In genomic region chr13:24192036-24192810, GRCh38 we compare ENCODE assay signal across 19 cellular contexts. TPM values are rescaled to one million over a fixed set of nuclear protein-coding genes. Genes with fewer than 3 reads are reported as not detected.
A peak's percentile ranks its signal among the peaks of the same experiment; 100 is the strongest.
DNase-seq lines count a peak whose midpoint lies in the region; ATAC-seq and TF ChIP-seq lines count a peak whose summit lies in the region.
"Had no signal": no experiment of that assay in that cellular context is flagged by ENCODE, and none has a peak within 500 bp of the region (broad histone marks: within the 10 kb centered on the region; RNA-seq: fewer than 3 reads in every experiment).

No MANE protein-coding gene starts in this region.

- H3K4me1 ChIP-seq in Caco-2 = peaks cover 5% of the 10 kb centered on the region
- peaks cover 0 to 6% of the 10 kb centered on the region in 2 donors for H3K4me1 ChIP-seq in lung (ENCODE audit: control insufficient read depth in 2 of 2, insufficient read depth in 2 of 2, low read length in 2 of 2)
- H3K4me1 ChIP-seq: SJCRH30 had no signal

- DNase-seq in Caco-2 (peak in 1 of 2 experiments; percentile 15), KBM-7 (peak; percentile 42), WTC11 (ENCODE audit: low spot score) (no peak), lung (ENCODE audit: low spot score) (no peak), OCI-M2 (lab: John Stamatoyannopoulos, UW; ENCODE audit: unreplicated experiment) (no peak), NCI-H1930 (lab: John Stamatoyannopoulos, UW) (no peak), retina (no peak), glutamatergic neuron (no peak)
- DNase-seq: activated CD4-positive, alpha-beta T cell treated with anti-CD3 and anti-CD28 coated beads for 48 hours; activated naive CD4-positive, alpha-beta T cell treated with anti-CD3 and anti-CD28 coated beads, Interleukin-2, amount 10 ng/mL, durations not matched to agents 7 days and 5 days; activated T-cell treated with anti-CD3 and anti-CD28 coated beads for 4 hours; CD8-positive, alpha-beta memory T cell; KG1; NCI-H446; ovary; PC-3; SJCRH30; stimulated activated CD4-positive, alpha-beta T cell treated with anti-CD3 and anti-CD28 coated beads, Interleukin-4, amount 100 ng/mL, for 1 hour had no signal

- no peaks in the 10 kb centered on the region for H3K9me3 Mint-ChIP-seq in Caco-2 (ENCODE audit: unreplicated experiment)
- H3K9me3 Mint-ChIP-seq in WTC11 = peaks cover 16% of the 10 kb centered on the region
- no peaks in the 10 kb centered on the region for H3K9me3 Mint-ChIP-seq in glutamatergic neuron (ENCODE audit: unreplicated experiment)
- H3K9me3 Mint-ChIP-seq: activated naive CD4-positive, alpha-beta T cell treated with anti-CD3 and anti-CD28 coated beads, Interleukin-2, amount 10 ng/mL, durations not matched to agents 7 days and 5 days; CD8-positive, alpha-beta memory T cell had no signal

- peak overlapping the region; percentile 0 for H3K27ac Mint-ChIP-seq in Caco-2 (ENCODE audit: unreplicated experiment)
- peak overlapping the region; percentile 65 for H3K27ac Mint-ChIP-seq in WTC11
- H3K27ac Mint-ChIP-seq in glutamatergic neuron (ENCODE audit: unreplicated experiment) = no peak overlapping the region
- H3K27ac Mint-ChIP-seq: activated naive CD4-positive, alpha-beta T cell treated with anti-CD3 and anti-CD28 coated beads, Interleukin-2, amount 10 ng/mL, durations not matched to agents 7 days and 5 days had no signal

- H3K4me1 Mint-ChIP-seq in Caco-2 (ENCODE audit: low read depth, unreplicated experiment) = peaks cover 7% of the 10 kb centered on the region
- peaks cover 24% of the 10 kb centered on the region for H3K4me1 Mint-ChIP-seq in WTC11
- no peaks in the 10 kb centered on the region for H3K4me1 Mint-ChIP-seq in glutamatergic neuron (ENCODE audit: low read depth, unreplicated experiment)

- H3K36me3 Mint-ChIP-seq in Caco-2 (ENCODE audit: insufficient read depth, unreplicated experiment) (peaks cover 6% of the 10 kb centered on the region), WTC11 (peaks cover 15% of the 10 kb centered on the region), glutamatergic neuron (ENCODE audit: unreplicated experiment) (peaks cover 8% of the 10 kb centered on the region)
- H3K36me3 Mint-ChIP-seq: activated naive CD4-positive, alpha-beta T cell treated with anti-CD3 and anti-CD28 coated beads, Interleukin-2, amount 10 ng/mL, durations not matched to agents 7 days and 5 days; CD8-positive, alpha-beta memory T cell had no signal

- in situ Hi-C loops in KBM-7 (cut with MboI; ENCODE audit: low pct_unique_long_range_greater_than_20kb, low sequenced_read_pairs) = no loop called here

- H3K36me3 ChIP-seq in Caco-2 (ENCODE audit: control insufficient read depth, insufficient read depth, low read length) (no peaks in the 10 kb centered on the region; the same call in 1 of the 2 replicates), lung (ENCODE audit: control insufficient read depth in 2 of 2, insufficient read depth in 2 of 2, low read length in 2 of 2) (no peaks in the 10 kb centered on the region)
- H3K36me3 ChIP-seq: ovary had no signal

- H3K9me3 ChIP-seq in Caco-2 = no peaks in the 10 kb centered on the region; the same call in 1 of the 2 replicates
- peaks cover 0 to 4% of the 10 kb centered on the region in 2 donors for H3K9me3 ChIP-seq in lung (ENCODE audit: control insufficient read depth in 2 of 2, insufficient read depth in 1 of 2, low read length in 1 of 2)
- H3K9me3 ChIP-seq: ovary, SJCRH30 had no signal

- H3K4me3 ChIP-seq in Caco-2 (ENCODE audit: low read depth, low read length) (no peak overlapping the region), lung (no peak overlapping the region)
- H3K4me3 ChIP-seq: ovary, SJCRH30 had no signal

- CTCF ChIA-PET in Caco-2 (lab: Charles Lee) = interaction anchor here (0.5 kb wide), 1 partner anchor 37 kb away, joined by 3 read pairs; no protein-coding TSS in a partner anchor
- CTCF ChIA-PET in WTC11 (lab: Charles Lee) = interaction anchor here (0.5 to 1.3 kb wide), 2 partner anchors 20 to 139 kb away, joined by 3 to 6 read pairs; no protein-coding TSS in a partner anchor

- H3K27ac ChIP-seq in lung (ENCODE audit: low read depth in 1 of 2, low read length in 1 of 2) = no peak overlapping the region
- H3K27ac ChIP-seq: ovary, SJCRH30 had no signal

- POLR2A ChIA-PET in Caco-2 (lab: Charles Lee) = no interaction called here
- POLR2A ChIA-PET in WTC11 (lab: Charles Lee) = no interaction called here

- no peaks in the 10 kb centered on the region for H3K27me3 Mint-ChIP-seq in Caco-2 (ENCODE audit: insufficient read depth, unreplicated experiment)
- H3K27me3 Mint-ChIP-seq in WTC11 (ENCODE audit: low read depth) = no peaks in the 10 kb centered on the region
- peaks cover 5% of the 10 kb centered on the region for H3K27me3 Mint-ChIP-seq in glutamatergic neuron (ENCODE audit: unreplicated experiment)

- intact Hi-C loops in Caco-2 (cut with micrococcal nuclease; ENCODE audit: unreplicated experiment) = no loop called here

- TF ChIP-seq CTCF in Caco-2 (IDR thresholded peaks at IDR 0.05; ENCODE audit: insufficient read depth in 1 of 2, low read depth in 1 of 2, low read length in 1 of 2, severe bottlenecking in 1 of 2, unreplicated experiment in 1 of 2) (no peak), WTC11 (IDR thresholded peaks at IDR 0.05) (no peak), lung (IDR thresholded peaks at IDR 0.05; ENCODE audit: control extremely low read depth, extremely low read depth) (no peak), glutamatergic neuron (IDR thresholded peaks at IDR 0.05; ENCODE audit: partially characterized antibody, unreplicated experiment) (no peak)

- no TSS peak for BruUV-seq in Caco-2 (replicated peaks; lab: Mats Ljungman, UMichigan)

- peak; percentile 24 for ATAC-seq in WTC11
- ATAC-seq in lung (ENCODE audit: insufficient read depth, low FRiP score) = peak; percentile 19
- ATAC-seq: left lobe of liver, PC-3 had no signal

- WGBS in lung, 2 donors = 40 to 53% methylated on average over 6 of the region's 6 CpGs

- H3K27me3 ChIP-seq in Caco-2 (replicated peaks; ENCODE audit: control insufficient read depth, insufficient read depth, low read length) (no peaks in the 10 kb centered on the region), lung (ENCODE audit: control insufficient read depth, insufficient read depth) (no peaks in the 10 kb centered on the region)
- H3K27me3 ChIP-seq: ovary, SJCRH30 had no signal

- H3K4me3 Mint-ChIP-seq in Caco-2 (ENCODE audit: unreplicated experiment) (no peak overlapping the region), WTC11 (no peak overlapping the region), glutamatergic neuron (ENCODE audit: unreplicated experiment) (no peak overlapping the region)
- H3K4me3 Mint-ChIP-seq: activated naive CD4-positive, alpha-beta T cell treated with anti-CD3 and anti-CD28 coated beads, Interleukin-2, amount 10 ng/mL, durations not matched to agents 7 days and 5 days; CD8-positive, alpha-beta memory T cell had no signal

TF ChIP-seq in WTC11, 78 proteins besides CTCF, POLR2A, EP300 and RAD21 (continues in another document):
- TF ChIP-seq FOXJ3 (CRISPR knock-in tag; IDR thresholded peaks at IDR 0.05; ENCODE audit: borderline replicate concordance) (no peak), ZNF423 (CRISPR knock-in tag; IDR thresholded peaks at IDR 0.05) (no peak), MAX (CRISPR knock-in tag; IDR thresholded peaks at IDR 0.05) (no peak), CREB1 (CRISPR knock-in tag; IDR thresholded peaks at IDR 0.05) (no peak), ZNF512 (CRISPR knock-in tag; IDR thresholded peaks at IDR 0.05; ENCODE audit: borderline replicate concordance) (no peak), GRHL2 (CRISPR knock-in tag; IDR thresholded peaks at IDR 0.05; ENCODE audit: insufficient replicate concordance, severe bottlenecking) (no peak), ZBTB21 (CRISPR knock-in tag; IDR thresholded peaks at IDR 0.05; ENCODE audit: borderline replicate concordance) (no peak), TEAD4 (CRISPR knock-in tag; IDR thresholded peaks at IDR 0.05) (no peak), NR2C2 (CRISPR knock-in tag; IDR thresholded peaks at IDR 0.05) (no peak)

RNA-seq across cellular contexts. Expression of gene SPATA13, which starts 31.7 kb away (rescaled TPM):
- total RNA-seq in Caco-2 (2022) (10.1 and 10.5 TPM in 2 replicates), WTC11 (2021) (22.1 to 29.0 TPM (median 23.1 TPM) in 3 replicates), lung (10 to 100 TPM; 21.4 to 36.7 TPM), glutamatergic neuron (ENCODE audit: unreplicated experiment) (7.4 TPM)
- polyA plus RNA-seq in lung = 10 to 100 TPM; 10.5 to 18.8 TPM
